Comparison of ENCODE assay signal across 31 cellular contexts in the genomic region with DNA sequence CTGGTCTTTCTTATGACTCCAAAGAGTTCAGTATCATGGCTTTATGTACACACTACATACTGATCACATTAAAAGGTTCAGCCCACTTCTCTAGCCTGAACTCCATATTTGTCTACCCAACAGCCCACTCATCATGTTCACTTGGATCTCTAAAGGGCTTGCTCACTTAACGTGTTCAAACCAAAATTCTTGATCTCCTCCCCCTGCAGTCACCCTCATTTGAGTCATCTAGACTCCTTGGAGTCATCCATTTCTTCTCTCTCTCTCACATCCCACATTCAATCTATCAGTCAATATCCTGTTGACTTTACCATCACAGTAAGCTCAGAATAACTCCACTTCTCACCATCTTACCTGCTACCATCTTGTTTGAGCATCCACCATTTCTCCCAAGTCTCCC.
"Had no signal": no experiment of that assay in that cellular context is flagged by ENCODE, and none has a peak within 500 bp of the region (broad histone marks: within the 10 kb centered on the region; RNA-seq: fewer than 3 reads in every experiment).

No MANE protein-coding gene starts in this region.

- H3K36me3 Mint-ChIP-seq: activated CD8-positive, alpha-beta memory T cell treated with anti-CD3 and anti-CD28 coated beads, Interleukin-2, amount 10 ng/mL, durations not matched to agents 7 days and 5 days; activated naive CD4-positive, alpha-beta T cell treated with anti-CD3 and anti-CD28 coated beads, Interleukin-2, amount 50 U/mL, for 24 hours; activated naive CD8-positive, alpha-beta T cell treated with anti-CD3 and anti-CD28 coated beads for 36 hours had no signal

- H3K4me3 ChIP-seq: adrenal gland, body of pancreas, cardiac muscle cell, colonic mucosa had no signal

- H3K36me3 ChIP-seq: adrenal gland, cardiac muscle cell, colonic mucosa, WERI-Rb-1 had no signal

- H3K4me3 Mint-ChIP-seq: activated B cell treated with CpG ODN at 0.5 μM for 24 hours; activated CD4-positive, alpha-beta memory T cell treated with anti-CD3 and anti-CD28 coated beads, Interleukin-2, amount 10 ng/mL, durations not matched to agents 7 days and 5 days; activated CD4-positive, alpha-beta T cell treated with anti-CD3 and anti-CD28 coated beads, Interleukin-2, amount 10 ng/mL, durations not matched to agents 24 days and 14 days; activated CD8-positive, alpha-beta memory T cell treated with anti-CD3 and anti-CD28 coated beads, Interleukin-2, amount 10 ng/mL, durations not matched to agents 7 days and 5 days; activated naive CD4-positive, alpha-beta T cell treated with anti-CD3 and anti-CD28 coated beads for 36 hours; activated naive CD4-positive, alpha-beta T cell treated with anti-CD3 and anti-CD28 coated beads, Interleukin-2, amount 50 U/mL, for 24 hours; activated naive CD8-positive, alpha-beta T cell treated with anti-CD3 and anti-CD28 coated beads for 36 hours; activated naive CD8-positive, alpha-beta T cell treated with anti-CD3 and anti-CD28 coated beads, Interleukin-2, amount 50 U/mL, for 24 hours; T-helper 17 cell; T-helper 2 cell treated with Interferon-gamma antibody and Interleukin-4, amounts not matched to agents 5 μg/mL and 100 μg/mL, for 36 hours had no signal

- H3K27ac Mint-ChIP-seq: activated B cell treated with CpG ODN at 0.5 μM for 24 hours; activated CD4-positive, alpha-beta memory T cell treated with anti-CD3 and anti-CD28 coated beads, Interleukin-2, amount 10 ng/mL, durations not matched to agents 7 days and 5 days; activated CD4-positive, alpha-beta T cell treated with anti-CD3 and anti-CD28 coated beads, Interleukin-2, amount 10 ng/mL, durations not matched to agents 24 days and 14 days; activated CD8-positive, alpha-beta memory T cell treated with anti-CD3 and anti-CD28 coated beads, Interleukin-2, amount 10 ng/mL, durations not matched to agents 7 days and 5 days; activated naive CD4-positive, alpha-beta T cell treated with anti-CD3 and anti-CD28 coated beads for 36 hours; activated naive CD4-positive, alpha-beta T cell treated with anti-CD3 and anti-CD28 coated beads, Interleukin-2, amount 50 U/mL, for 24 hours; activated naive CD8-positive, alpha-beta T cell treated with anti-CD3 and anti-CD28 coated beads for 36 hours; activated naive CD8-positive, alpha-beta T cell treated with anti-CD3 and anti-CD28 coated beads, Interleukin-2, amount 50 U/mL, for 24 hours; activated T-helper 2 cell treated with anti-CD3 and anti-CD28 coated beads, Interferon-gamma antibody, Interleukin-2, Interleukin-4, amounts not matched to agents 10 μg/mL and 5 μg/mL and 100 μg/mL, durations not matched to agents 14 hours and 24 hours and 36 hours; T-helper 17 cell; T-helper 2 cell treated with Interferon-gamma antibody and Interleukin-4, amounts not matched to agents 5 μg/mL and 100 μg/mL, for 36 hours had no signal

- H3K27me3 ChIP-seq: adrenal gland, body of pancreas, cardiac muscle cell, colonic mucosa had no signal

- ATAC-seq: activated CD4-positive, CD25-positive, alpha-beta regulatory T cell treated with anti-CD3 and anti-CD28 coated beads, Interleukin-2, amount 50 U/mL, for 24 hours; activated CD8-positive, alpha-beta memory T cell treated with anti-CD3 and anti-CD28 coated beads, Interleukin-2, amount 10 ng/mL, durations not matched to agents 7 days and 5 days; activated naive CD8-positive, alpha-beta T cell treated with anti-CD3 and anti-CD28 coated beads, Interleukin-2, amount 50 U/mL, for 24 hours; body of pancreas; T-helper 17 cell had no signal

- DNase-seq: activated B cell treated with CpG ODN at 0.5 μM for 24 hours; activated CD4-positive, alpha-beta memory T cell treated with anti-CD3 and anti-CD28 coated beads, Interleukin-2, amount 10 ng/mL, durations not matched to agents 7 days and 5 days; activated CD4-positive, alpha-beta T cell treated with anti-CD3 and anti-CD28 coated beads, Interleukin-2, amount 10 ng/mL, durations not matched to agents 24 days and 14 days; activated CD4-positive, alpha-beta T cell treated with anti-CD3 and anti-CD28 coated beads, Interleukin-2, amount 50 U/mL, for 4 hours; activated CD8-positive, alpha-beta memory T cell treated with anti-CD3 and anti-CD28 coated beads, Interleukin-2, amount 10 ng/mL, durations not matched to agents 7 days and 5 days; activated CD8-positive, alpha-beta memory T cell treated with anti-CD3 and anti-CD28 coated beads, Interleukin-2, amount 50 U/mL, for 4 hours; activated effector memory CD4-positive, alpha-beta T cell treated with anti-CD3 and anti-CD28 coated beads, Interleukin-2, amount 50 U/mL, for 16 hours; activated naive CD4-positive, alpha-beta T cell treated with anti-CD3 and anti-CD28 coated beads for 36 hours; activated naive CD8-positive, alpha-beta T cell treated with anti-CD3 and anti-CD28 coated beads for 36 hours; activated naive CD8-positive, alpha-beta T cell treated with anti-CD3 and anti-CD28 coated beads, Interleukin-2, amount 50 U/mL, for 24 hours; activated T-cell treated with anti-CD3 and anti-CD28 coated beads, Interleukin-2, amount 50 U/mL, for 1 hour; adrenal gland; amygdala; aorta; body of pancreas; central memory CD4-positive, alpha-beta T cell; cerebellar nuclear complex; colonic mucosa; effector CD8-positive, alpha-beta T cell; foreskin fibroblast; head of caudate nucleus; T-helper 1 cell; T-helper 17 cell; T1000; WERI-Rb-1 had no signal

- H3K4me1 ChIP-seq: colonic mucosa had no signal

- H3K9me3 Mint-ChIP-seq: activated CD4-positive, alpha-beta memory T cell treated with anti-CD3 and anti-CD28 coated beads, Interleukin-2, amount 10 ng/mL, durations not matched to agents 7 days and 5 days; activated naive CD4-positive, alpha-beta T cell treated with anti-CD3 and anti-CD28 coated beads for 36 hours; activated naive CD4-positive, alpha-beta T cell treated with anti-CD3 and anti-CD28 coated beads, Interleukin-2, amount 50 U/mL, for 24 hours; activated naive CD8-positive, alpha-beta T cell treated with anti-CD3 and anti-CD28 coated beads for 36 hours; activated T-helper 2 cell treated with anti-CD3 and anti-CD28 coated beads, Interferon-gamma antibody, Interleukin-2, Interleukin-4, amounts not matched to agents 10 μg/mL and 5 μg/mL and 100 μg/mL, durations not matched to agents 14 hours and 24 hours and 36 hours; T-helper 2 cell treated with Interferon-gamma antibody and Interleukin-4, amounts not matched to agents 5 μg/mL and 100 μg/mL, for 36 hours had no signal

- H3K4me1 Mint-ChIP-seq: activated naive CD4-positive, alpha-beta T cell treated with anti-CD3 and anti-CD28 coated beads, Interleukin-2, amount 50 U/mL, for 24 hours had no signal

- H3K27ac ChIP-seq: adrenal gland, body of pancreas, cardiac muscle cell, colonic mucosa, epithelial cell of prostate, WERI-Rb-1 had no signal

- H3K9me3 ChIP-seq: adrenal gland, body of pancreas, colonic mucosa had no signal

- H3K27me3 Mint-ChIP-seq: activated B cell treated with CpG ODN at 0.5 μM for 24 hours; activated CD4-positive, alpha-beta T cell treated with anti-CD3 and anti-CD28 coated beads, Interleukin-2, amount 10 ng/mL, durations not matched to agents 24 days and 14 days; activated CD8-positive, alpha-beta memory T cell treated with anti-CD3 and anti-CD28 coated beads, Interleukin-2, amount 10 ng/mL, durations not matched to agents 7 days and 5 days; activated naive CD4-positive, alpha-beta T cell treated with anti-CD3 and anti-CD28 coated beads, Interleukin-2, amount 50 U/mL, for 24 hours; activated naive CD8-positive, alpha-beta T cell treated with anti-CD3 and anti-CD28 coated beads for 36 hours had no signal
